In the genomic region with DNA sequence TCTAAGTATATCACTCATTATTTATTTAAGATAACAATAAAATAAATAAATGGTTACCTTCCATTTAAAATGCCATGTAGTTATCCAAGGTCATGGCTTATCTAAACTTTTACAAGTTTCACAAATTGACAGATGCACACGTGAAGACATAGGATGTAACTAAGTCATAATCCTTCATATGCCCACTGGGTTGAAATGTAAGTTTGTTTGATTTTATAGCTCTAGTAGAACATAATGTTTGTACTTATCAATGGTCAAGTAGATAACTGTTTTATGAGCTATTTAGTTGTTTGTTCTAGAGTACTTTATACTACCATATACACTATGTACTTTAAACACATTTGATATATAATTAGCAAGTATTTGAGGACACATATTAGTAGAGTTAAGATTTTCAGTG, we compare ENCODE assay signal across 1 cellular context.
TF ChIP-seq lines count a peak whose summit lies in the region.

No MANE protein-coding gene starts in this region.

TF ChIP-seq in GM12878, 131 proteins besides CTCF, POLR2A, EP300 and RAD21 (continued from another document):
- TF ChIP-seq, protein P1, sequence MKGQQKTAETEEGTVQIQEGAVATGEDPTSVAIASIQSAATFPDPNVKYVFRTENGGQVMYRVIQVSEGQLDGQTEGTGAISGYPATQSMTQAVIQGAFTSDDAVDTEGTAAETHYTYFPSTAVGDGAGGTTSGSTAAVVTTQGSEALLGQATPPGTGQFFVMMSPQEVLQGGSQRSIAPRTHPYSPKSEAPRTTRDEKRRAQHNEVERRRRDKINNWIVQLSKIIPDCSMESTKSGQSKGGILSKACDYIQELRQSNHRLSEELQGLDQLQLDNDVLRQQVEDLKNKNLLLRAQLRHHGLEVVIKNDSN (IDR thresholded peaks at IDR 0.05; ENCODE audit: borderline replicate concordance, extremely low read length, insufficient read depth, low read depth, low read length): no peak
- TF ChIP-seq, protein P2, sequence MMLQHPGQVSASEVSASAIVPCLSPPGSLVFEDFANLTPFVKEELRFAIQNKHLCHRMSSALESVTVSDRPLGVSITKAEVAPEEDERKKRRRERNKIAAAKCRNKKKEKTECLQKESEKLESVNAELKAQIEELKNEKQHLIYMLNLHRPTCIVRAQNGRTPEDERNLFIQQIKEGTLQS (IDR thresholded peaks at IDR 0.05; ENCODE audit: borderline replicate concordance, extremely low read depth, low read depth, low read length): no peak
- no peak for TF ChIP-seq NFXL1 (IDR thresholded peaks at IDR 0.05; ENCODE audit: borderline replicate concordance)
- no peak for TF ChIP-seq STAT3 (IDR thresholded peaks at IDR 0.05; ENCODE audit: low read depth, low read length)
- no peak for TF ChIP-seq SUPT20H (IDR thresholded peaks at IDR 0.05; ENCODE audit: borderline replicate concordance, control insufficient read depth, low read depth, low read length)
- TF ChIP-seq ZSCAN29 (IDR thresholded peaks at IDR 0.05): no peak
- TF ChIP-seq, protein P3, sequence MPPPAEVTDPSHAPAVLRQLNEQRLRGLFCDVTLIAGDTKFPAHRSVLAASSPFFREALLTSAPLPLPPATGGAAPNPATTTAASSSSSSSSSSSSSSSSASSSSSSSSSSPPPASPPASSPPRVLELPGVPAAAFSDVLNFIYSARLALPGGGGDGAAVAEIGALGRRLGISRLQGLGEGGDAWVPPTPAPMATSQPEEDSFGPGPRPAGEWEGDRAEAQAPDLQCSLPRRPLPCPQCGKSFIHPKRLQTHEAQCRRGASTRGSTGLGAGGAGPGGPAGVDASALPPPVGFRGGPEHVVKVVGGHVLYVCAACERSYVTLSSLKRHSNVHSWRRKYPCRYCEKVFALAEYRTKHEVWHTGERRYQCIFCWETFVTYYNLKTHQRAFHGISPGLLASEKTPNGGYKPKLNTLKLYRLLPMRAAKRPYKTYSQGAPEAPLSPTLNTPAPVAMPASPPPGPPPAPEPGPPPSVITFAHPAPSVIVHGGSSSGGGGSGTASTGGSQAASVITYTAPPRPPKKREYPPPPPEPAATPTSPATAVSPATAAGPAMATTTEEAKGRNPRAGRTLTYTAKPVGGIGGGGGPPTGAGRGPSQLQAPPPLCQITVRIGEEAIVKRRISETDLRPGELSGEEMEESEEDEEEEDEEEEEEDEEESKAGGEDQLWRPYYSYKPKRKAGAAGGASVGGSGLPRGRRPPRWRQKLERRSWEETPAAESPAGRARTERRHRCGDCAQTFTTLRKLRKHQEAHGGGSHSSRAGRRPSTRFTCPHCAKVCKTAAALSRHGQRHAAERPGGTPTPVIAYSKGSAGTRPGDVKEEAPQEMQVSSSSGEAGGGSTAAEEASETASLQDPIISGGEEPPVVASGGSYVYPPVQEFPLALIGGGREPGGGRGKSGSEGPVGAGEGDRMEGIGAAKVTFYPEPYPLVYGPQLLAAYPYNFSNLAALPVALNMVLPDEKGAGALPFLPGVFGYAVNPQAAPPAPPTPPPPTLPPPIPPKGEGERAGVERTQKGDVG (CRISPR knock-in tag; IDR thresholded peaks at IDR 0.05): no peak
